1 cellular context compared by ENCODE assay signal in genomic region chr1:231162970-231163830, GRCh38.
A peak's percentile ranks its signal among the peaks of the same experiment; 100 is the strongest.
TF ChIP-seq lines count a peak whose summit lies in the region.

No MANE protein-coding gene starts in this region.

TF ChIP-seq in WTC11, 78 proteins besides CTCF, POLR2A, EP300 and RAD21 (continued from another document):
- TF ChIP-seq, protein P1, sequence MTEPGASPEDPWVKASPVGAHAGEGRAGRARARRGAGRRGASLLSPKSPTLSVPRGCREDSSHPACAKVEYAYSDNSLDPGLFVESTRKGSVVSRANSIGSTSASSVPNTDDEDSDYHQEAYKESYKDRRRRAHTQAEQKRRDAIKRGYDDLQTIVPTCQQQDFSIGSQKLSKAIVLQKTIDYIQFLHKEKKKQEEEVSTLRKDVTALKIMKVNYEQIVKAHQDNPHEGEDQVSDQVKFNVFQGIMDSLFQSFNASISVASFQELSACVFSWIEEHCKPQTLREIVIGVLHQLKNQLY (CRISPR knock-in tag; IDR thresholded peaks at IDR 0.05), result 0 out of 2 replicates have a peak, but pooled peaks have one; percentile 34
- no peak for TF ChIP-seq ZBTB21 (CRISPR knock-in tag; IDR thresholded peaks at IDR 0.05; ENCODE audit: borderline replicate concordance)
- TF ChIP-seq JUN (CRISPR knock-in tag; IDR thresholded peaks at IDR 0.05), result peak; percentile 85
- no peak for TF ChIP-seq MXD4 (CRISPR knock-in tag; IDR thresholded peaks at IDR 0.05; ENCODE audit: borderline replicate concordance)
- 0 out of 2 replicates have a peak, but pooled peaks have one; percentile 68 for TF ChIP-seq HMGXB4 (CRISPR knock-in tag; IDR thresholded peaks at IDR 0.05)
- TF ChIP-seq, protein P2, sequence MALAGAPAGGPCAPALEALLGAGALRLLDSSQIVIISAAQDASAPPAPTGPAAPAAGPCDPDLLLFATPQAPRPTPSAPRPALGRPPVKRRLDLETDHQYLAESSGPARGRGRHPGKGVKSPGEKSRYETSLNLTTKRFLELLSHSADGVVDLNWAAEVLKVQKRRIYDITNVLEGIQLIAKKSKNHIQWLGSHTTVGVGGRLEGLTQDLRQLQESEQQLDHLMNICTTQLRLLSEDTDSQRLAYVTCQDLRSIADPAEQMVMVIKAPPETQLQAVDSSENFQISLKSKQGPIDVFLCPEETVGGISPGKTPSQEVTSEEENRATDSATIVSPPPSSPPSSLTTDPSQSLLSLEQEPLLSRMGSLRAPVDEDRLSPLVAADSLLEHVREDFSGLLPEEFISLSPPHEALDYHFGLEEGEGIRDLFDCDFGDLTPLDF (CRISPR knock-in tag; IDR thresholded peaks at IDR 0.05), result 0 out of 2 replicates have a peak, but pooled peaks have one; percentile 22
- TF ChIP-seq FOXP4 (CRISPR knock-in tag; IDR thresholded peaks at IDR 0.05), result peak; percentile 72; the same call in 1 of the 2 replicates
- TF ChIP-seq, protein P3, sequence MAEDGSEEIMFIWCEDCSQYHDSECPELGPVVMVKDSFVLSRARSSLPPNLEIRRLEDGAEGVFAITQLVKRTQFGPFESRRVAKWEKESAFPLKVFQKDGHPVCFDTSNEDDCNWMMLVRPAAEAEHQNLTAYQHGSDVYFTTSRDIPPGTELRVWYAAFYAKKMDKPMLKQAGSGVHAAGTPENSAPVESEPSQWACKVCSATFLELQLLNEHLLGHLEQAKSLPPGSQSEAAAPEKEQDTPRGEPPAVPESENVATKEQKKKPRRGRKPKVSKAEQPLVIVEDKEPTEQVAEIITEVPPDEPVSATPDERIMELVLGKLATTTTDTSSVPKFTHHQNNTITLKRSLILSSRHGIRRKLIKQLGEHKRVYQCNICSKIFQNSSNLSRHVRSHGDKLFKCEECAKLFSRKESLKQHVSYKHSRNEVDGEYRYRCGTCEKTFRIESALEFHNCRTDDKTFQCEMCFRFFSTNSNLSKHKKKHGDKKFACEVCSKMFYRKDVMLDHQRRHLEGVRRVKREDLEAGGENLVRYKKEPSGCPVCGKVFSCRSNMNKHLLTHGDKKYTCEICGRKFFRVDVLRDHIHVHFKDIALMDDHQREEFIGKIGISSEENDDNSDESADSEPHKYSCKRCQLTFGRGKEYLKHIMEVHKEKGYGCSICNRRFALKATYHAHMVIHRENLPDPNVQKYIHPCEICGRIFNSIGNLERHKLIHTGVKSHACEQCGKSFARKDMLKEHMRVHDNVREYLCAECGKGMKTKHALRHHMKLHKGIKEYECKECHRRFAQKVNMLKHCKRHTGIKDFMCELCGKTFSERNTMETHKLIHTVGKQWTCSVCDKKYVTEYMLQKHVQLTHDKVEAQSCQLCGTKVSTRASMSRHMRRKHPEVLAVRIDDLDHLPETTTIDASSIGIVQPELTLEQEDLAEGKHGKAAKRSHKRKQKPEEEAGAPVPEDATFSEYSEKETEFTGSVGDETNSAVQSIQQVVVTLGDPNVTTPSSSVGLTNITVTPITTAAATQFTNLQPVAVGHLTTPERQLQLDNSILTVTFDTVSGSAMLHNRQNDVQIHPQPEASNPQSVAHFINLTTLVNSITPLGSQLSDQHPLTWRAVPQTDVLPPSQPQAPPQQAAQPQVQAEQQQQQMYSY (CRISPR knock-in tag; IDR thresholded peaks at IDR 0.05), result peak; percentile 25; the same call in 1 of the 2 replicates
- TF ChIP-seq TEAD1 (CRISPR knock-in tag; IDR thresholded peaks at IDR 0.05), result 0 out of 2 replicates have a peak, but pooled peaks have one; percentile 21
- 0 out of 2 replicates have a peak, but pooled peaks have one; percentile 40 for TF ChIP-seq ATF1 (CRISPR knock-in tag; IDR thresholded peaks at IDR 0.05)
- no peak for TF ChIP-seq ZSCAN18 (CRISPR knock-in tag; IDR thresholded peaks at IDR 0.05)
- peak; percentile 72 for TF ChIP-seq USF1 (CRISPR knock-in tag; IDR thresholded peaks at IDR 0.05)
- TF ChIP-seq ZNF263 (CRISPR knock-in tag; IDR thresholded peaks at IDR 0.05; ENCODE audit: low read depth), result peak; percentile 19; the same call in 1 of the 2 replicates
- TF ChIP-seq MAX (CRISPR knock-in tag; IDR thresholded peaks at IDR 0.05), result peak; percentile 74; the same call in 1 of the 2 replicates
- no peak for TF ChIP-seq ZNF232 (CRISPR knock-in tag; IDR thresholded peaks at IDR 0.05)
- TF ChIP-seq, protein P4, sequence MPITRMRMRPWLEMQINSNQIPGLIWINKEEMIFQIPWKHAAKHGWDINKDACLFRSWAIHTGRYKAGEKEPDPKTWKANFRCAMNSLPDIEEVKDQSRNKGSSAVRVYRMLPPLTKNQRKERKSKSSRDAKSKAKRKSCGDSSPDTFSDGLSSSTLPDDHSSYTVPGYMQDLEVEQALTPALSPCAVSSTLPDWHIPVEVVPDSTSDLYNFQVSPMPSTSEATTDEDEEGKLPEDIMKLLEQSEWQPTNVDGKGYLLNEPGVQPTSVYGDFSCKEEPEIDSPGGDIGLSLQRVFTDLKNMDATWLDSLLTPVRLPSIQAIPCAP (CRISPR knock-in tag; IDR thresholded peaks at IDR 0.05), result peak; percentile 65; the same call in 1 of the 2 replicates
